ENCODE assay signal across 18 cellular contexts in genomic region chr1:53548031-53548491, GRCh38.
DNase-seq lines count a peak whose midpoint lies in the region; ATAC-seq and TF ChIP-seq lines count a peak whose summit lies in the region.
"Had no signal": no experiment of that assay in that cellular context is flagged by ENCODE, and none has a peak within 500 bp of the region (broad histone marks: within the 10 kb centered on the region; RNA-seq: fewer than 3 reads in every experiment).

No MANE protein-coding gene starts in this region.

- H3K4me1 ChIP-seq in SK-N-SH (ENCODE audit: control insufficient read depth in 1 of 2, insufficient read depth in 2 of 2, low read depth in 1 of 2, low read length in 1 of 2) (peaks cover 0 to 48% of the 10 kb centered on the region in 2 experiments; a peak in 1 of 4 replicates), mucosa of descending colon (ENCODE audit: low read depth) (no peaks in the 10 kb centered on the region)

- H3K36me3 Mint-ChIP-seq in natural killer cell treated with Interleukin-12 subunit alpha and Interleukin-12 subunit beta and Interleukin-15 and Interleukin-18, amount 100 ng/mL, for 72 hours, result no peaks in the 10 kb centered on the region
- no peaks in the 10 kb centered on the region for H3K36me3 Mint-ChIP-seq in natural killer cell
- H3K36me3 Mint-ChIP-seq: immature natural killer cell; stimulated activated memory B cell treated with anti-CD40 and anti-IgM and Interleukin-4, amounts not matched to agents 10 μg/mL and 1 μg/mL and 100 μg/mL, for 72 hours had no signal

- no peaks in the 10 kb centered on the region for H3K9me2 ChIP-seq in SK-N-SH

- H3F3A ChIP-seq in SK-N-SH (replicated peaks; ENCODE audit: insufficient read depth), result no peaks in the 10 kb centered on the region

- H4K20me1 ChIP-seq in SK-N-SH (ENCODE audit: insufficient read depth), result no peaks in the 10 kb centered on the region

- CTCF ChIA-PET in SK-N-SH (lab: Yijun Ruan, JAX), result interaction anchor here (2.3 kb wide), 1 partner anchor 37 kb away, joined by 5 read pairs; no protein-coding TSS in a partner anchor

- no peaks in the 10 kb centered on the region for H3K36me3 ChIP-seq in SK-N-SH (replicated peaks in 1 of 2; ENCODE audit: control insufficient read depth in 1 of 2, insufficient read depth in 2 of 2, low read length in 1 of 2)
- H3K36me3 ChIP-seq in mucosa of descending colon (ENCODE audit: low read depth), result no peaks in the 10 kb centered on the region
- H3K36me3 ChIP-seq: tibial nerve had no signal

- no peaks in the 10 kb centered on the region for H3K9me3 Mint-ChIP-seq in natural killer cell treated with Interleukin-12 subunit alpha and Interleukin-12 subunit beta and Interleukin-15 and Interleukin-18, amount 100 ng/mL, for 72 hours
- no peaks in the 10 kb centered on the region for H3K9me3 Mint-ChIP-seq in natural killer cell
- H3K9me3 Mint-ChIP-seq: activated CD8-positive, alpha-beta T cell treated with anti-CD3 and anti-CD28 coated beads for 36 hours; stimulated activated memory B cell treated with anti-CD40 and anti-IgM and Interleukin-4, amounts not matched to agents 10 μg/mL and 1 μg/mL and 100 μg/mL, for 72 hours had no signal

- no peak overlapping the region for H3K9ac ChIP-seq in SK-N-SH

- TF ChIP-seq EP300 in SK-N-SH (IDR thresholded peaks at IDR 0.05; ENCODE audit: borderline replicate concordance in 1 of 2, low read depth in 1 of 2, low read length in 1 of 2), result no peak

- TF ChIP-seq RAD21 in SK-N-SH (IDR thresholded peaks at IDR 0.05; ENCODE audit: low read length), result no peak

- H3K4me3 ChIP-seq in SK-N-SH (ENCODE audit: low read depth in 2 of 2, low read length in 1 of 2) (no peak overlapping the region), mucosa of descending colon (no peak overlapping the region)
- H3K4me3 ChIP-seq: tibial nerve had no signal

- no peak overlapping the region for H3K27ac ChIP-seq in SK-N-SH (ENCODE audit: low read depth in 2 of 2, low read length in 1 of 2)
- H3K27ac ChIP-seq: 22Rv1, tibial nerve had no signal

- TF ChIP-seq CTCF in SK-N-SH (IDR thresholded peaks at IDR 0.05) (no peak), natural killer cell (IDR thresholded peaks at IDR 0.05) (no peak), mucosa of descending colon (IDR thresholded peaks at IDR 0.05) (no peak)

- H3K27me3 ChIP-seq in SK-N-SH (ENCODE audit: insufficient read depth), result no peaks in the 10 kb centered on the region
- H3K27me3 ChIP-seq: tibial nerve had no signal

- no peaks in the 10 kb centered on the region for H3K79me2 ChIP-seq in SK-N-SH (ENCODE audit: insufficient read depth)

- DNase-seq in SK-N-SH (peak; percentile 10), natural killer cell (no peak), mucosa of descending colon (peak in 2 of 3 donors; percentile 6 to 33), CD1c-positive myeloid dendritic cell (ENCODE audit: extremely low spot score) (no peak), NCI-H187 (lab: John Stamatoyannopoulos, UW) (no peak), NCI-H1417 (lab: John Stamatoyannopoulos, UW) (no peak)
- peak; percentile 35 for DNase-seq in natural killer cell treated with Interleukin-12 subunit alpha and Interleukin-12 subunit beta and Interleukin-15 and Interleukin-18, amount 100 ng/mL, for 72 hours (ENCODE audit: low spot score)
- DNase-seq: activated CD8-positive, alpha-beta T cell treated with anti-CD3 and anti-CD28 coated beads for 36 hours; GOT3; immature natural killer cell; NCI-H1417 treated with DMSO at 0.1 percent for 48 hours; NCI-H526 treated with DMSO at 0.1 percent for 48 hours; SHP77 had no signal

- H3K4me1 Mint-ChIP-seq in natural killer cell treated with Interleukin-12 subunit alpha and Interleukin-12 subunit beta and Interleukin-15 and Interleukin-18, amount 100 ng/mL, for 72 hours (ENCODE audit: low read depth in 2 of 2), result peaks cover 21 to 26% of the 10 kb centered on the region in 2 donors
- H3K4me1 Mint-ChIP-seq in natural killer cell, result peaks cover 7% of the 10 kb centered on the region in 2 donors
- H3K4me1 Mint-ChIP-seq: B cell; stimulated activated memory B cell treated with anti-CD40 and anti-IgM and Interleukin-4, amounts not matched to agents 10 μg/mL and 1 μg/mL and 100 μg/mL, for 72 hours had no signal

- WGBS in SK-N-SH (ENCODE audit: low lambda C conversion rate), result 81% methylated on average over 6 of the region's 17 CpGs

- ATAC-seq in SK-N-SH treated with all-trans-retinoic acid at 6 μM for 48 hours, result no peak
- no peak for ATAC-seq in natural killer cell treated with Interleukin-12 subunit alpha and Interleukin-12 subunit beta and Interleukin-15 and Interleukin-18, amount 100 ng/mL, for 72 hours
- ATAC-seq in natural killer cell, result no peak
- no peak for ATAC-seq in mucosa of descending colon
- ATAC-seq: activated CD8-positive, alpha-beta T cell treated with anti-CD3 and anti-CD28 coated beads for 36 hours; stimulated activated memory B cell treated with anti-CD40 and anti-IgM and Interleukin-4, amounts not matched to agents 10 μg/mL and 1 μg/mL and 100 μg/mL, for 72 hours had no signal

- H2AFZ ChIP-seq in SK-N-SH (ENCODE audit: low read depth), result no peak overlapping the region

- peaks cover 16 to 17% of the 10 kb centered on the region in 2 donors for H3K27me3 Mint-ChIP-seq in natural killer cell treated with Interleukin-12 subunit alpha and Interleukin-12 subunit beta and Interleukin-15 and Interleukin-18, amount 100 ng/mL, for 72 hours
- H3K27me3 Mint-ChIP-seq in natural killer cell (ENCODE audit: low read depth in 2 of 2), result peaks cover 16 to 20% of the 10 kb centered on the region in 2 donors
- H3K27me3 Mint-ChIP-seq: activated CD8-positive, alpha-beta T cell treated with anti-CD3 and anti-CD28 coated beads for 36 hours had no signal

- intact Hi-C loops in natural killer cell (cut with micrococcal nuclease) (no loop called here), mucosa of descending colon (cut with DNase I, micrococcal nuclease) (no loop called here)

- POLR2A ChIA-PET in SK-N-SH (lab: Yijun Ruan, JAX), result no interaction called here

- no peak overlapping the region for H3K4me3 Mint-ChIP-seq in natural killer cell treated with Interleukin-12 subunit alpha and Interleukin-12 subunit beta and Interleukin-15 and Interleukin-18, amount 100 ng/mL, for 72 hours
- H3K4me3 Mint-ChIP-seq in natural killer cell, result no peak overlapping the region
- H3K4me3 Mint-ChIP-seq: activated CD8-positive, alpha-beta T cell treated with anti-CD3 and anti-CD28 coated beads for 36 hours; B cell; immature natural killer cell; stimulated activated memory B cell treated with anti-CD40 and anti-IgM and Interleukin-4, amounts not matched to agents 10 μg/mL and 1 μg/mL and 100 μg/mL, for 72 hours had no signal

- H3K27ac Mint-ChIP-seq in natural killer cell treated with Interleukin-12 subunit alpha and Interleukin-12 subunit beta and Interleukin-15 and Interleukin-18, amount 100 ng/mL, for 72 hours, result no peak overlapping the region
- no peak overlapping the region for H3K27ac Mint-ChIP-seq in natural killer cell
- H3K27ac Mint-ChIP-seq: activated CD8-positive, alpha-beta T cell treated with anti-CD3 and anti-CD28 coated beads for 36 hours; B cell; immature natural killer cell; stimulated activated memory B cell treated with anti-CD40 and anti-IgM and Interleukin-4, amounts not matched to agents 10 μg/mL and 1 μg/mL and 100 μg/mL, for 72 hours had no signal

- no peak overlapping the region for H3K4me2 ChIP-seq in SK-N-SH

- H3K9me3 ChIP-seq in SK-N-SH (no peaks in the 10 kb centered on the region), mucosa of descending colon (no peaks in the 10 kb centered on the region)
- H3K9me3 ChIP-seq: tibial nerve had no signal

TF ChIP-seq in SK-N-SH, 30 proteins besides CTCF, POLR2A, EP300 and RAD21 (continues in another document):
- TF ChIP-seq MXI1 (IDR thresholded peaks at IDR 0.05; ENCODE audit: low read depth, low read length), result no peak

TF ChIP-seq in SK-N-SH treated with all-trans-retinoic acid at 6 μM for 48 hours, 23 proteins besides CTCF, POLR2A, EP300 and RAD21 (continues in another document):
- TF ChIP-seq ARNTL (CRISPR knock-in tag; IDR thresholded peaks at IDR 0.05; ENCODE audit: borderline replicate concordance, low read depth) (no peak), ISL1 (CRISPR knock-in tag; IDR thresholded peaks at IDR 0.05) (no peak), TCF4 (CRISPR knock-in tag; IDR thresholded peaks at IDR 0.05; ENCODE audit: borderline replicate concordance) (no peak), BACH2 (CRISPR knock-in tag; IDR thresholded peaks at IDR 0.05; ENCODE audit: borderline replicate concordance) (no peak), CSDC2 (CRISPR knock-in tag; IDR thresholded peaks at IDR 0.05) (no peak), POU6F1 (CRISPR knock-in tag; IDR thresholded peaks at IDR 0.05; ENCODE audit: borderline replicate concordance, low read depth) (no peak), ZNF8 (CRISPR knock-in tag; IDR thresholded peaks at IDR 0.05) (no peak), PPARA (CRISPR knock-in tag; IDR thresholded peaks at IDR 0.05; ENCODE audit: borderline replicate concordance) (no peak), ZC3H10 (CRISPR knock-in tag; IDR thresholded peaks at IDR 0.05) (no peak), ESRRG (CRISPR knock-in tag; IDR thresholded peaks at IDR 0.05) (no peak), ZNF70 (CRISPR knock-in tag; IDR thresholded peaks at IDR 0.05) (no peak)
- TF ChIP-seq, protein P1, sequence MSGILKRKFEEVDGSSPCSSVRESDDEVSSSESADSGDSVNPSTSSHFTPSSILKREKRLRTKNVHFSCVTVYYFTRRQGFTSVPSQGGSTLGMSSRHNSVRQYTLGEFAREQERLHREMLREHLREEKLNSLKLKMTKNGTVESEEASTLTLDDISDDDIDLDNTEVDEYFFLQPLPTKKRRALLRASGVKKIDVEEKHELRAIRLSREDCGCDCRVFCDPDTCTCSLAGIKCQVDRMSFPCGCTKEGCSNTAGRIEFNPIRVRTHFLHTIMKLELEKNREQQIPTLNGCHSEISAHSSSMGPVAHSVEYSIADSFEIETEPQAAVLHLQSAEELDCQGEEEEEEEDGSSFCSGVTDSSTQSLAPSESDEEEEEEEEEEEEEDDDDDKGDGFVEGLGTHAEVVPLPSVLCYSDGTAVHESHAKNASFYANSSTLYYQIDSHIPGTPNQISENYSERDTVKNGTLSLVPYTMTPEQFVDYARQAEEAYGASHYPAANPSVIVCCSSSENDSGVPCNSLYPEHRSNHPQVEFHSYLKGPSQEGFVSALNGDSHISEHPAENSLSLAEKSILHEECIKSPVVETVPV (CRISPR knock-in tag; IDR thresholded peaks at IDR 0.05), result no peak

Comparison
In these comparisons a context has a peak if more than half of its experiments do, and no peak if none do; other contexts are left out.
1. DNase-seq: peak in SK-N-SH (single experiment), natural killer cell treated with Interleukin-12 subunit alpha and Interleukin-12 subunit beta and Interleukin-15 and Interleukin-18, amount 100 ng/mL, for 72 hours (single experiment) and mucosa of descending colon (2 of 3); none in natural killer cell (single experiment), CD1c-positive myeloid dendritic cell (single experiment), NCI-H187 (0 of 2) and NCI-H1417 (0 of 3).